8 cellular contexts compared by ENCODE assay signal in the genomic region with DNA sequence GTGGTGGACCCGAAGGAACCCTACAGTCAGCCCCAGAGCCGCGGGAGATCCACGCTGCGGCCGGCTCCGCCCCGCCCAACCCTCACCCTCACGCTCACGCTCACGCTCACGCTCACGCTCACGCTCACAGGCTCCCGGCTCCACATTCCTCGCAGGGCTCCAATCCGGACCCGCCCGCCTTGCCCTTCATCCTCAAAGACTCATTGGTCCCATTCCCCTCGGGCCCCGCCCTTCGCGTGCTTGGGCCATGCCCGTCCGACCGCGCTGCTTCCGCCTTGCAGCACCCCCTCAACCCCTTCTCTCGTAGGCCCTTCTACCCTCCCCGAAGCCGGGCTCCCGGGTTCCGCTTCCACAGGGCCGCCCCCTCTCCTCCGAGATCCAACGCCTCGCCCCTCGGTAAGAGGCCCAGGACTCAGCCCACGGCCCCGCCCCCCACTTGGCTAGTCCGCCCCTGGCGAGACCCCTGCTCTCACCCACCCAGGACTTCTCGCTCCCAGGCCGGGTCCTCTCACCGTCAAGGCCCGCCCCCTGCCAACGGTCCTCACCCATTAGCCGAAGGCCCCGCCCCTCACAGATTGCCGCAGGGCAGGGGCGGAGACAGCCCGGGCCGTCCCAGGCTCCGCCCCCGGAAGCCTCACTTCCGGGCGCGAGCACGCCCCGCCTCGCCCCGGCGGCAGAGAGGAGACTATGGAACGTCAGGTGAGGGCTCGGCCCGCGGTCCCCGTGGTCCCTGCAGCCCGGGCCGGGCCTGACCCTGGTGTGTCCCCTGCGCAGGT. TPM values are rescaled to one million over a fixed set of nuclear protein-coding genes. Genes with fewer than 3 reads are reported as not detected.
DNase-seq lines count a peak whose midpoint lies in the region; ATAC-seq and TF ChIP-seq lines count a peak whose summit lies in the region.

A gene (plus strand): TSS at position 637 of the 776 bp plus-strand sequence. CDS start 51 bp downstream, at position 688.

- TF ChIP-seq CTCF in CD4-positive, alpha-beta T cell (IDR thresholded peaks at IDR 0.05) = no peak
- no peak for TF ChIP-seq CTCF in esophagus muscularis mucosa (IDR thresholded peaks at IDR 0.05)

- TF ChIP-seq POLR2A in esophagus muscularis mucosa (IDR thresholded peaks at IDR 0.05; ENCODE audit: low read depth) = peak; percentile 75

- peaks cover 47% of the 10 kb centered on the region for H3K36me3 Mint-ChIP-seq in CD4-positive, alpha-beta T cell (ENCODE audit: low read depth)
- H3K36me3 Mint-ChIP-seq in naive thymus-derived CD8-positive, alpha-beta T cell = peaks cover 0 to 22% (median 0%) of the 10 kb centered on the region in 3 donors
- peaks cover 26% of the 10 kb centered on the region for H3K36me3 Mint-ChIP-seq in stimulated activated naive CD8-positive, alpha-beta T cell treated with anti-CD3 and anti-CD28 coated beads, Interleukin-15, Interleukin-2, amounts not matched to agents 100 ng/mL and 50 ng/mL, for 24 hours (ENCODE audit: low read depth)

- peak within 1 kb of the TSS; percentile 97 for H3K27ac Mint-ChIP-seq in CD4-positive, alpha-beta T cell
- peak within 1 kb of the TSS; percentile 92 to 99 (median 98) for H3K27ac Mint-ChIP-seq in naive thymus-derived CD8-positive, alpha-beta T cell
- H3K27ac Mint-ChIP-seq in stimulated activated naive CD8-positive, alpha-beta T cell treated with anti-CD3 and anti-CD28 coated beads, Interleukin-15, Interleukin-2, amounts not matched to agents 100 ng/mL and 50 ng/mL, for 24 hours = peak within 1 kb of the TSS; percentile 98

- no peak for TF ChIP-seq EP300 in esophagus muscularis mucosa (IDR thresholded peaks at IDR 0.05)

- peak; percentile 86 for ATAC-seq in CD4-positive, alpha-beta T cell (ENCODE audit: poor library complexity)
- peak; percentile 82 for ATAC-seq in GM21447 (IDR thresholded peaks at IDR 0.05; ENCODE audit: unreplicated experiment)
- peak; percentile 83 to 85 for ATAC-seq in naive thymus-derived CD8-positive, alpha-beta T cell

- no peaks in the 10 kb centered on the region for H3K27me3 ChIP-seq in CD4-positive, alpha-beta T cell (ENCODE audit: control insufficient read depth, insufficient read depth, low read length)
- peaks cover 0 to 5% (median 0%) of the 10 kb centered on the region in 4 donors for H3K27me3 ChIP-seq in esophagus muscularis mucosa

- peaks cover 15 to 31% (median 23%) of the 10 kb centered on the region in 4 donors for H3K4me1 ChIP-seq in esophagus muscularis mucosa

- peaks cover 50% of the 10 kb centered on the region for H3K4me1 Mint-ChIP-seq in CD4-positive, alpha-beta T cell (ENCODE audit: low read depth)
- peaks cover 17 to 51% (median 43%) of the 10 kb centered on the region in 4 donors for H3K4me1 Mint-ChIP-seq in naive thymus-derived CD8-positive, alpha-beta T cell
- H3K4me1 Mint-ChIP-seq in stimulated activated naive CD8-positive, alpha-beta T cell treated with anti-CD3 and anti-CD28 coated beads, Interleukin-15, Interleukin-2, amounts not matched to agents 100 ng/mL and 50 ng/mL, for 24 hours (ENCODE audit: low read depth) = peaks cover 33% of the 10 kb centered on the region

- H3K36me3 ChIP-seq in esophagus muscularis mucosa = peaks cover 21 to 35% (median 33%) of the 10 kb centered on the region in 4 donors

- WGBS in esophagus muscularis mucosa = 0% methylated on average over 22 of the region's 71 CpGs

- DNase-seq in CD4-positive, alpha-beta T cell = peak; percentile 92 to 97 (median 95)
- DNase-seq in HuH-7.5 (ENCODE audit: low spot score) = peak; percentile 95
- peak; percentile 95 for DNase-seq in activated CD8-positive, alpha-beta memory T cell treated with anti-CD3 and anti-CD28 coated beads, Interleukin-2, amount 50 U/mL, for 24 hours (ENCODE audit: extremely low read depth)
- DNase-seq in esophagus muscularis mucosa (ENCODE audit: extremely low spot score) = peak; percentile 98
- peak; percentile 94 to 99 (median 97) for DNase-seq in naive thymus-derived CD8-positive, alpha-beta T cell
- no peak for DNase-seq in C1 segment of cervical spinal cord (lab: John Stamatoyannopoulos, UW)

- H3K9me3 Mint-ChIP-seq in CD4-positive, alpha-beta T cell = no peaks in the 10 kb centered on the region
- no peaks in the 10 kb centered on the region for H3K9me3 Mint-ChIP-seq in naive thymus-derived CD8-positive, alpha-beta T cell
- H3K9me3 Mint-ChIP-seq in stimulated activated naive CD8-positive, alpha-beta T cell treated with anti-CD3 and anti-CD28 coated beads, Interleukin-15, Interleukin-2, amounts not matched to agents 100 ng/mL and 50 ng/mL, for 24 hours = no peaks in the 10 kb centered on the region

- intact Hi-C loops in CD4-positive, alpha-beta T cell (cut with DNase I, micrococcal nuclease) = loop anchor here in 1 of 2 experiments (1.0 to 10.0 kb wide), 5 partner anchors 15 to 649 kb away; a partner anchor contains a TSS
- intact Hi-C loops in esophagus muscularis mucosa (cut with DNase I) = no loop called here

- H3K27me3 Mint-ChIP-seq in CD4-positive, alpha-beta T cell = no peaks in the 10 kb centered on the region
- no peaks in the 10 kb centered on the region for H3K27me3 Mint-ChIP-seq in naive thymus-derived CD8-positive, alpha-beta T cell
- no peaks in the 10 kb centered on the region for H3K27me3 Mint-ChIP-seq in stimulated activated naive CD8-positive, alpha-beta T cell treated with anti-CD3 and anti-CD28 coated beads, Interleukin-15, Interleukin-2, amounts not matched to agents 100 ng/mL and 50 ng/mL, for 24 hours

- peak within 1 kb of the TSS; percentile 97 for H3K4me3 Mint-ChIP-seq in CD4-positive, alpha-beta T cell
- H3K4me3 Mint-ChIP-seq in naive thymus-derived CD8-positive, alpha-beta T cell = peak within 1 kb of the TSS; percentile 91 to 98 (median 96)
- peak within 1 kb of the TSS; percentile 93 for H3K4me3 Mint-ChIP-seq in stimulated activated naive CD8-positive, alpha-beta T cell treated with anti-CD3 and anti-CD28 coated beads, Interleukin-15, Interleukin-2, amounts not matched to agents 100 ng/mL and 50 ng/mL, for 24 hours

- peak within 1 kb of the TSS; percentile 74 to 88 (median 78) for H3K4me3 ChIP-seq in esophagus muscularis mucosa

- H3K27ac ChIP-seq in CD4-positive, alpha-beta T cell (ENCODE audit: low read depth, low read length) = peak within 1 kb of the TSS; percentile 91
- H3K27ac ChIP-seq in esophagus muscularis mucosa (replicated peaks in 1 of 4) = peak within 1 kb of the TSS; percentile 87 to 94 (median 93)

- no peaks in the 10 kb centered on the region for H3K9me3 ChIP-seq in CD4-positive, alpha-beta T cell (ENCODE audit: control insufficient read depth, low read length)
- H3K9me3 ChIP-seq in esophagus muscularis mucosa = no peaks in the 10 kb centered on the region

- CTCF ChIA-PET in CD4-positive, alpha-beta T cell (lab: Charles Lee) = interaction anchor here (5.0 kb wide), 1 partner anchor 134 kb away, joined by 116 read pairs; no protein-coding TSS in a partner anchor

- POLR2A ChIA-PET in CD4-positive, alpha-beta T cell (lab: Charles Lee) = interaction anchor here (0.8 to 1.4 kb wide), 2 partner anchors 134 to 137 kb away, joined by 3 to 14 read pairs; no protein-coding TSS in a partner anchor
- POLR2A ChIA-PET in naive thymus-derived CD8-positive, alpha-beta T cell (lab: Charles Lee) = interaction anchor here (0.8 to 1.4 kb wide), 8 partner anchors 16 to 204 kb away, joined by 3 to 24 read pairs (median 3); a partner anchor contains a TSS

RNA-seq across cellular contexts. Expression of the gene that starts here (rescaled TPM):
- total RNA-seq in CD4-positive, alpha-beta T cell = 10 to 100 TPM; 44.3 to 45.5 TPM
- 10 to 100 TPM; 48.2 to 75.5 (median 68.1) TPM for total RNA-seq in esophagus muscularis mucosa
- 100 to 1,000 TPM; 137 to 139 TPM for total RNA-seq in naive thymus-derived CD8-positive, alpha-beta T cell
- 100 to 1,000 TPM; 105 to 131 (median 114) TPM for polyA plus RNA-seq in naive thymus-derived CD8-positive, alpha-beta T cell

Comparison
In these comparisons a context has a peak if more than half of its experiments do, and no peak if none do; other contexts are left out.
1. DNase-seq: peak in CD4-positive, alpha-beta T cell (10 of 10), HuH-7.5 (single experiment), activated CD8-positive, alpha-beta memory T cell treated with anti-CD3 and anti-CD28 coated beads, Interleukin-2, amount 50 U/mL, for 24 hours (single experiment), esophagus muscularis mucosa (single experiment) and naive thymus-derived CD8-positive, alpha-beta T cell (10 of 10); none in C1 segment of cervical spinal cord (0 of 14).
2. Peak in every context shown above with its lines, with median percentiles within 50 percentile points of each other: ATAC-seq, H3K27ac Mint-ChIP-seq and H3K4me3 Mint-ChIP-seq.